ENCODE assay signal across 10 cellular contexts in genomic region chr15:48112242-48112641, GRCh38. TPM values are rescaled to one million over a fixed set of nuclear protein-coding genes. Genes with fewer than 3 reads are reported as not detected.
A peak's percentile ranks its signal among the peaks of the same experiment; 100 is the strongest.
DNase-seq lines count a peak whose midpoint lies in the region; ATAC-seq, FAIRE-seq and TF ChIP-seq lines count a peak whose summit lies in the region.
"Had no signal": no experiment of that assay in that cellular context is flagged by ENCODE, and none has a peak within 500 bp of the region (broad histone marks: within the 10 kb centered on the region; RNA-seq: fewer than 3 reads in every experiment).

No MANE protein-coding gene starts in this region.

- no peaks in the 10 kb centered on the region for H3K36me3 ChIP-seq in endothelial cell of umbilical vein (ENCODE audit: control insufficient read depth in 2 of 2, extremely low read depth in 1 of 2, insufficient read depth in 2 of 2, low read length in 2 of 2)
- no peaks in the 10 kb centered on the region for H3K36me3 ChIP-seq in psoas muscle (ENCODE audit: insufficient read depth in 1 of 2, low read depth in 1 of 2)
- H3K36me3 ChIP-seq: BLaER1 treated with 17β-estradiol and CSF1 and Interleukin-3, amounts not matched to agents 10 nM and 100 nM had no signal

- POLR2A ChIA-PET in endothelial cell of umbilical vein (lab: Charles Lee), result no interaction called here

- H3K9me3 ChIP-seq in endothelial cell of umbilical vein (replicated peaks; ENCODE audit: control insufficient read depth, insufficient read depth, low read length) (no peaks in the 10 kb centered on the region), psoas muscle (no peaks in the 10 kb centered on the region)
- H3K9me3 ChIP-seq: BLaER1 treated with 17β-estradiol and CSF1 and Interleukin-3, amounts not matched to agents 10 nM and 100 nM had no signal

- TF ChIP-seq CTCF in endothelial cell of umbilical vein (IDR thresholded peaks at IDR 0.05; ENCODE audit: extremely low read depth in 1 of 2, insufficient read depth in 1 of 2, low read depth in 1 of 2, low read length in 2 of 2) (peak; percentile 27 to 60), psoas muscle (IDR thresholded peaks at IDR 0.05) (peak; percentile 19)

- no peaks in the 10 kb centered on the region for H4K20me1 ChIP-seq in endothelial cell of umbilical vein (replicated peaks; ENCODE audit: control insufficient read depth, extremely low read depth, insufficient read depth, low read length)
- H4K20me1 ChIP-seq: BLaER1 treated with 17β-estradiol and CSF1 and Interleukin-3, amounts not matched to agents 10 nM and 100 nM had no signal

- BruUV-seq in endothelial cell of umbilical vein (replicated peaks; lab: Mats Ljungman, UMichigan), result no TSS peak

- no peak overlapping the region for H3K9ac ChIP-seq in endothelial cell of umbilical vein (replicated peaks; ENCODE audit: extremely low read depth, insufficient read depth, low read length)
- H3K9ac ChIP-seq: BLaER1 treated with 17β-estradiol and CSF1 and Interleukin-3, amounts not matched to agents 10 nM and 100 nM had no signal

- CTCF ChIA-PET in endothelial cell of umbilical vein (lab: Charles Lee), result interaction anchor here (0.7 to 4.4 kb wide), 24 partner anchors 9 to 916 kb away, joined by 3 to 45 read pairs (median 4); partner anchors contain the start of genes MYEF2 and SLC24A5

- TF ChIP-seq POLR2A in endothelial cell of umbilical vein (IDR thresholded peaks at IDR 0.05; ENCODE audit: low read depth, low read length), result no peak

- dilution Hi-C loops in endothelial cell of umbilical vein (cut with MboI; ENCODE audit: extremely low pct_ligation_motif_present, low sequenced_read_pairs), result no loop called here

- ATAC-seq in psoas muscle (no peak), HG03095 (IDR thresholded peaks at IDR 0.05; ENCODE audit: unreplicated experiment) (no peak)

- H3K27me3 ChIP-seq in endothelial cell of umbilical vein (ENCODE audit: control insufficient read depth in 2 of 2, insufficient read depth in 2 of 2, low read length in 2 of 2) (peaks cover 2 to 3% of the 10 kb centered on the region in 2 experiments), psoas muscle (ENCODE audit: insufficient read depth in 3 of 3, low read length in 2 of 3) (peaks cover 0 to 9% (median 0%) of the 10 kb centered on the region in 3 donors)
- H3K27me3 ChIP-seq: BLaER1 treated with 17β-estradiol and CSF1 and Interleukin-3, amounts not matched to agents 10 nM and 100 nM had no signal

- H2AFZ ChIP-seq in endothelial cell of umbilical vein (ENCODE audit: low read depth, low read length), result no peak overlapping the region

- H3K4me1 ChIP-seq in endothelial cell of umbilical vein (ENCODE audit: control insufficient read depth, extremely low read depth, insufficient read depth, low read length) (no peaks in the 10 kb centered on the region), psoas muscle (no peaks in the 10 kb centered on the region)
- H3K4me1 ChIP-seq: BLaER1 treated with 17β-estradiol and CSF1 and Interleukin-3, amounts not matched to agents 10 nM and 100 nM had no signal

- intact Hi-C loops in endothelial cell of umbilical vein (cut with micrococcal nuclease), result loop anchor here (1.0 kb wide), 2 partner anchors 138 to 173 kb away; no protein-coding TSS in a partner anchor
- intact Hi-C loops in psoas muscle (cut with DNase I), result no loop called here

- H3K4me2 ChIP-seq in endothelial cell of umbilical vein (ENCODE audit: insufficient read depth, low read length), result no peak overlapping the region
- H3K4me2 ChIP-seq: BLaER1 treated with 17β-estradiol and CSF1 and Interleukin-3, amounts not matched to agents 10 nM and 100 nM had no signal

- no peaks in the 10 kb centered on the region for H3K79me2 ChIP-seq in endothelial cell of umbilical vein (ENCODE audit: control insufficient read depth, insufficient read depth, low read length)

- peak; percentile 77 for FAIRE-seq in endothelial cell of umbilical vein (lab: Jason Lieb, UNC)

- H3K4me3 ChIP-seq in endothelial cell of umbilical vein (replicated peaks in 1 of 3; ENCODE audit: insufficient read depth in 1 of 3, low read depth in 1 of 3, low read length in 3 of 3) (no peak overlapping the region), psoas muscle (no peak overlapping the region)
- H3K4me3 ChIP-seq: BLaER1 treated with 17β-estradiol and CSF1 and Interleukin-3, amounts not matched to agents 10 nM and 100 nM had no signal

- H3K27ac ChIP-seq in endothelial cell of umbilical vein (ENCODE audit: insufficient read depth, low read depth, low read length), result no peak overlapping the region
- no peak overlapping the region for H3K27ac ChIP-seq in psoas muscle
- H3K27ac ChIP-seq: BLaER1 treated with 17β-estradiol and CSF1 and Interleukin-3, amounts not matched to agents 10 nM and 100 nM had no signal

- 30 to 35% (median 33%) methylated on average over 6 of the region's 6 CpGs for WGBS in psoas muscle, 3 donors

- no peaks in the 10 kb centered on the region for H3K9me1 ChIP-seq in endothelial cell of umbilical vein (replicated peaks; ENCODE audit: control insufficient read depth, extremely low read depth, insufficient read depth, low read length)

- DNase-seq in NCI-H2196 (lab: John Stamatoyannopoulos, UW; ENCODE audit: unreplicated experiment) (peak; percentile 2), NCI-H2196 treated with DMSO at 0.1 percent for 48 hours (lab: John Stamatoyannopoulos, UW; ENCODE audit: unreplicated experiment) (no peak), NCI-H524 (lab: John Stamatoyannopoulos, UW) (peak; percentile 81 to 94), endothelial cell of umbilical vein (ENCODE audit: low read depth, low spot score) (peak; percentile 49), psoas muscle (no peak), DMS79 treated with DMSO at 0.1 percent for 48 hours (lab: John Stamatoyannopoulos, UW) (no peak), T-helper 9 cell (no peak)
- DNase-seq: activated naive CD8-positive, alpha-beta T cell treated with anti-CD3 and anti-CD28 coated beads, Interleukin-2, amount 10 ng/mL, durations not matched to agents 7 days and 5 days had no signal

TF ChIP-seq in endothelial cell of umbilical vein, 7 proteins besides CTCF, POLR2A, EP300 and RAD21:
- TF ChIP-seq EZH2 (IDR thresholded peaks at IDR 0.05; ENCODE audit: borderline replicate concordance, low read depth, low read length, severe bottlenecking) (no peak), POLR2AphosphoS5 (IDR thresholded peaks at IDR 0.05; ENCODE audit: insufficient read depth, low read depth, low read length) (no peak), GATA2 (IDR thresholded peaks at IDR 0.05; ENCODE audit: insufficient read depth, insufficient read length, low read depth, low read length) (no peak), MAX (IDR thresholded peaks at IDR 0.05; ENCODE audit: insufficient read depth, insufficient read length) (no peak), MYC (IDR thresholded peaks at IDR 0.05; ENCODE audit: low read depth, low read length) (no peak), FOS (IDR thresholded peaks at IDR 0.05; ENCODE audit: borderline replicate concordance, insufficient read depth, low read length) (no peak), JUN (IDR thresholded peaks at IDR 0.05; ENCODE audit: borderline replicate concordance, insufficient read depth, insufficient read length, low read depth) (no peak)

RNA-seq across cellular contexts. Expression of gene SLC24A5, which starts 8.5 kb away (rescaled TPM):
- total RNA-seq in endothelial cell of umbilical vein (not detected in 2 replicates), psoas muscle (not detected)
- polyA plus RNA-seq in endothelial cell of umbilical vein (not detected in 2 replicates), psoas muscle (not detected)
- not detected in 2 replicates for polyA plus RNA-seq in endothelial cell of umbilical vein (2011; cell fraction: cytosol; rRNA removed)
- polyA plus RNA-seq in endothelial cell of umbilical vein (2011; cell fraction: nucleus; rRNA removed), result not detected in 2 replicates
- not detected in 2 replicates for polyA plus RNA-seq in endothelial cell of umbilical vein (2012)
- not detected in 2 replicates for polyA minus RNA-seq in endothelial cell of umbilical vein
- polyA minus RNA-seq in endothelial cell of umbilical vein (2011; cell fraction: cytosol; rRNA and poly(A)+ RNA removed), result not detected
- polyA minus RNA-seq in endothelial cell of umbilical vein (2011; cell fraction: nucleus; rRNA and poly(A)+ RNA removed), result not detected in 2 replicates
- total RNA-seq: activated naive CD8-positive, alpha-beta T cell treated with anti-CD3 and anti-CD28 coated beads, Interleukin-2, amount 10 ng/mL, durations not matched to agents 7 days and 5 days had no signal

Comparison
In these comparisons a context has a peak if more than half of its experiments do, and no peak if none do; other contexts are left out.
1. DNase-seq: peak in NCI-H2196 (single experiment), NCI-H524 (2 of 2) and endothelial cell of umbilical vein (single experiment); none in NCI-H2196 treated with DMSO at 0.1 percent for 48 hours (single experiment), psoas muscle (0 of 2), DMS79 treated with DMSO at 0.1 percent for 48 hours (single experiment) and T-helper 9 cell (single experiment).